ENCODE assay signal across 8 cellular contexts in genomic region chr2:202805921-202806320, GRCh38.
DNase-seq lines count a peak whose midpoint lies in the region; ATAC-seq, FAIRE-seq and TF ChIP-seq lines count a peak whose summit lies in the region.
"Not testable (repeated sequence)": the region's sequence is repeated elsewhere in the genome, so short reads cannot be mapped to it uniquely, and the experiment has no call there.

No MANE protein-coding gene starts in this region.

- H3K9me1 ChIP-seq in IMR-90 (ENCODE audit: insufficient read depth, low read length); endothelial cell of umbilical vein (replicated peaks; ENCODE audit: control insufficient read depth, extremely low read depth, insufficient read depth, low read length): not testable (repeated sequence)

- dilution Hi-C loops in IMR-90 (cut with HindIII; ENCODE audit: low sequenced_read_pairs, unreplicated experiment); endothelial cell of umbilical vein (cut with MboI; ENCODE audit: extremely low pct_ligation_motif_present, low sequenced_read_pairs): not testable (repeated sequence)

- not testable (repeated sequence) for H2AK5ac ChIP-seq in IMR-90 (ENCODE audit: low read depth, low read length)

- DNase-seq in IMR-90; sciatic nerve (ENCODE audit: low spot score); upper lobe of right lung: not testable (repeated sequence)
- peak; percentile 71 for DNase-seq in endothelial cell of umbilical vein (ENCODE audit: low read depth, low spot score)
- peak; percentile 39 for DNase-seq in left ventricle myocardium inferior
- peak; percentile 43 for DNase-seq in kidney tubule cell (ENCODE audit: low spot score)
- peak; percentile 30 for DNase-seq in nephron progenitor cell

- not testable (repeated sequence) for H3K36me3 ChIP-seq in IMR-90 (ENCODE audit: control insufficient read depth, insufficient read depth, low read length); endothelial cell of umbilical vein (ENCODE audit: control insufficient read depth in 2 of 2, extremely low read depth in 1 of 2, insufficient read depth in 2 of 2, low read length in 2 of 2); upper lobe of right lung
- H3K36me3 ChIP-seq in left ventricle myocardium inferior = peaks cover 11% of the 10 kb centered on the region

- peak overlapping the region in 1 of 5 experiments; percentile 50 for H3K4me3 Mint-ChIP-seq in brain
- H3K4me3 Mint-ChIP-seq in nephron progenitor cell = not testable (repeated sequence)

- not testable (repeated sequence) for H3K9me3 Mint-ChIP-seq in brain
- H3K9me3 Mint-ChIP-seq in nephron progenitor cell = peaks cover 19% of the 10 kb centered on the region

- not testable (repeated sequence) for TF ChIP-seq RAD21 in IMR-90 (IDR thresholded peaks at IDR 0.05; ENCODE audit: low read length)

- not testable (repeated sequence) for H3K4me1 ChIP-seq in IMR-90 (ENCODE audit: control insufficient read depth, insufficient read depth, low read length); upper lobe of right lung
- H3K4me1 ChIP-seq in endothelial cell of umbilical vein (ENCODE audit: control insufficient read depth, extremely low read depth, insufficient read depth, low read length) (peaks cover 15% of the 10 kb centered on the region), left ventricle myocardium inferior (peaks cover 27% of the 10 kb centered on the region)

- H3K4me3 ChIP-seq in IMR-90 (ENCODE audit: insufficient read depth, low read depth, low read length); endothelial cell of umbilical vein (replicated peaks in 1 of 3; ENCODE audit: insufficient read depth in 1 of 3, low read depth in 1 of 3, low read length in 3 of 3); upper lobe of right lung: not testable (repeated sequence)
- peak overlapping the region; percentile 20 for H3K4me3 ChIP-seq in left ventricle myocardium inferior

- TF ChIP-seq POLR2A in IMR-90 (IDR thresholded peaks at IDR 0.05; ENCODE audit: low read depth, low read length); endothelial cell of umbilical vein (IDR thresholded peaks at IDR 0.05; ENCODE audit: low read depth, low read length): not testable (repeated sequence)

- CTCF ChIA-PET in IMR-90 (lab: Yijun Ruan, JAX) = interaction anchor here (0.6 to 0.7 kb wide), 2 partner anchors 17 to 1052 kb away, joined by 3 read pairs; no protein-coding TSS in a partner anchor
- CTCF ChIA-PET in endothelial cell of umbilical vein (lab: Charles Lee) = interaction anchor here (0.9 to 1.0 kb wide), 2 partner anchors 19 to 217 kb away, joined by 3 to 4 read pairs; no protein-coding TSS in a partner anchor

- H4K8ac ChIP-seq in IMR-90 (ENCODE audit: low read depth in 2 of 2, low read length in 2 of 2) = not testable (repeated sequence)

- WGBS in IMR-90 (ENCODE audit: extremely low coverage in 2 of 2, insufficient read length in 1 of 2), 2 experiments = 72% methylated on average over 3 of the region's 8 CpGs; no CpG with 5 or more reads in 1 of the 2 experiments

- not testable (repeated sequence) for H3K9me3 ChIP-seq in IMR-90 (ENCODE audit: control insufficient read depth, insufficient read depth, low read length); endothelial cell of umbilical vein (replicated peaks; ENCODE audit: control insufficient read depth, insufficient read depth, low read length); left ventricle myocardium inferior (replicated peaks); upper lobe of right lung

- not testable (repeated sequence) for H3K4me2 ChIP-seq in IMR-90 (ENCODE audit: low read depth, low read length)
- peak overlapping the region; percentile 1 for H3K4me2 ChIP-seq in endothelial cell of umbilical vein (ENCODE audit: insufficient read depth, low read length)

- not testable (repeated sequence) for H3K18ac ChIP-seq in IMR-90 (ENCODE audit: low read depth, low read length)

- not testable (repeated sequence) for H3K79me2 ChIP-seq in endothelial cell of umbilical vein (ENCODE audit: control insufficient read depth, insufficient read depth, low read length)

- ATAC-seq in IMR-90 (ENCODE audit: low read depth) (peak; percentile 78), sciatic nerve (peak; percentile 65), upper lobe of right lung (peak; percentile 33)

- not testable (repeated sequence) for H2AK9ac ChIP-seq in IMR-90 (replicated peaks; ENCODE audit: low read depth, low read length, poor library complexity)

- H3K9ac ChIP-seq in IMR-90 (ENCODE audit: low read depth, low read length); endothelial cell of umbilical vein (replicated peaks; ENCODE audit: extremely low read depth, insufficient read depth, low read length): not testable (repeated sequence)

- intact Hi-C loops in IMR-90 (cut with micrococcal nuclease); endothelial cell of umbilical vein (cut with micrococcal nuclease); left ventricle myocardium inferior (cut with micrococcal nuclease); sciatic nerve (cut with DNase I); upper lobe of right lung (cut with DNase I): not testable (repeated sequence)

- peak overlapping the region in 4 of 5 experiments; percentile 44 to 76 (median 56) for H3K27ac Mint-ChIP-seq in brain
- H3K27ac Mint-ChIP-seq in nephron progenitor cell = not testable (repeated sequence)

- POLR2A ChIA-PET in IMR-90 (lab: Charles Lee; ENCODE audit: unreplicated experiment); endothelial cell of umbilical vein (lab: Charles Lee): not testable (repeated sequence)

- peak; percentile 78 for FAIRE-seq in endothelial cell of umbilical vein (lab: Jason Lieb, UNC)

- H4K20me1 ChIP-seq in IMR-90 (ENCODE audit: insufficient read depth, low read length); endothelial cell of umbilical vein (replicated peaks; ENCODE audit: control insufficient read depth, extremely low read depth, insufficient read depth, low read length): not testable (repeated sequence)

- H3K4me1 Mint-ChIP-seq in brain (peaks cover 14% of the 10 kb centered on the region), nephron progenitor cell (peaks cover 17% of the 10 kb centered on the region)

- in situ Hi-C loops in IMR-90 (cut with MboI; ENCODE audit: low sequenced_read_pairs) = not testable (repeated sequence)

- not testable (repeated sequence) for H2BK120ac ChIP-seq in IMR-90 (ENCODE audit: low read depth, low read length)

- H3K27ac ChIP-seq in IMR-90 (ENCODE audit: insufficient read depth, low read length); endothelial cell of umbilical vein (ENCODE audit: insufficient read depth, low read depth, low read length); upper lobe of right lung: not testable (repeated sequence)
- peak overlapping the region; percentile 78 for H3K27ac ChIP-seq in left ventricle myocardium inferior (replicated peaks)

- not testable (repeated sequence) for H2BK15ac ChIP-seq in IMR-90 (ENCODE audit: low read depth, low read length)

- H2AFZ ChIP-seq in IMR-90 (replicated peaks; ENCODE audit: low read length, poor library complexity); endothelial cell of umbilical vein (ENCODE audit: low read depth, low read length): not testable (repeated sequence)

- not testable (repeated sequence) for H4K91ac ChIP-seq in IMR-90 (ENCODE audit: insufficient read depth, low read depth, low read length)

- not testable (repeated sequence) for H3K4ac ChIP-seq in IMR-90 (ENCODE audit: low read depth, low read length)

- not testable (repeated sequence) for BruUV-seq in IMR-90 (replicated peaks; lab: Mats Ljungman, UMichigan); endothelial cell of umbilical vein (replicated peaks; lab: Mats Ljungman, UMichigan)

- H3K27me3 ChIP-seq in IMR-90 (ENCODE audit: control insufficient read depth, insufficient read depth, low read length); endothelial cell of umbilical vein (ENCODE audit: control insufficient read depth in 2 of 2, insufficient read depth in 2 of 2, low read length in 2 of 2); left ventricle myocardium inferior (ENCODE audit: low read depth); upper lobe of right lung: not testable (repeated sequence)

- not testable (repeated sequence) for H2BK5ac ChIP-seq in IMR-90 (ENCODE audit: low read depth, low read length, poor library complexity, severe bottlenecking)

- not testable (repeated sequence) for H3K79me1 ChIP-seq in IMR-90 (ENCODE audit: low read depth in 1 of 2, low read length in 2 of 2)

- not testable (repeated sequence) for H3K27me3 Mint-ChIP-seq in brain; nephron progenitor cell (ENCODE audit: low read depth, poor library complexity)

- H2BK20ac ChIP-seq in IMR-90 (ENCODE audit: low read depth, low read length) = not testable (repeated sequence)

- H3K23ac ChIP-seq in IMR-90 (ENCODE audit: low read depth, low read length) = not testable (repeated sequence)

- not testable (repeated sequence) for H4K5ac ChIP-seq in IMR-90 (ENCODE audit: low read depth, low read length)

- H3K14ac ChIP-seq in IMR-90 (replicated peaks; ENCODE audit: low read depth, low read length) = not testable (repeated sequence)

- H3K56ac ChIP-seq in IMR-90 (ENCODE audit: extremely low read depth, insufficient read depth, low read length) = not testable (repeated sequence)

- H3K36me3 Mint-ChIP-seq in brain (peaks cover 66% of the 10 kb centered on the region), nephron progenitor cell (ENCODE audit: low read depth) (peaks cover 44% of the 10 kb centered on the region)

- not testable (repeated sequence) for TF ChIP-seq CTCF in IMR-90 (conservative IDR thresholded peaks at IDR 0.05; ENCODE audit: low read depth, low read length); brain (conservative IDR thresholded peaks at IDR 0.05); endothelial cell of umbilical vein (IDR thresholded peaks at IDR 0.05; ENCODE audit: extremely low read depth in 1 of 2, insufficient read depth in 1 of 2, low read depth in 1 of 2, low read length in 2 of 2); left ventricle myocardium inferior (IDR thresholded peaks at IDR 0.05; ENCODE audit: borderline replicate concordance); nephron progenitor cell (IDR thresholded peaks at IDR 0.05); upper lobe of right lung (IDR thresholded peaks at IDR 0.05)
